8 cellular contexts compared by ENCODE assay signal in the genomic region with DNA sequence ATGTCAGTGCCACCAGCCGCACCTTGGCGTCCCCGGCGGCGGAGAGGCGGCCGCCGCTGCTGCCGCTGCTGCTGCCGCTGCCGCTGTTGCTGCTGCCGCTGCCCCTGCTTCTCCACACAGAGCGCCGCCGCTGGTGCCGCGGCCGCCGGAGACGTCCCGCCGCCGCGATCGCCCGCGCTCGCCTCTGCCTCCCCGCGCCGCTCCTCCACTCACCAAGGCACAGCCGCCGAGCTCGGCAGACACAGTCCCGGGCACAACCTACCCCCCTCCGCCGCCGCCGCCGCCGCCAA. TPM values are rescaled to one million over a fixed set of nuclear protein-coding genes. Genes with fewer than 3 reads are reported as not detected.
DNase-seq lines count a peak whose midpoint lies in the region; ATAC-seq and TF ChIP-seq lines count a peak whose summit lies in the region.

A gene (minus strand): TSS at position 260 of the 290 bp plus-strand sequence.

- H3K4me1 ChIP-seq in colonic mucosa, result peaks cover 4% of the 10 kb centered on the region
- H3K4me1 ChIP-seq in aorta (ENCODE audit: control insufficient read depth in 1 of 2, insufficient read depth in 2 of 2, low read length in 2 of 2), result no peaks in the 10 kb centered on the region

- H3K27me3 Mint-ChIP-seq in mesothelial cell of epicardium (ENCODE audit: low read depth), result peaks cover 15% of the 10 kb centered on the region

- 1% methylated on average over 29 to 41 of the region's 41 CpGs for WGBS in aorta, 2 donors

- DNase-seq in BJ (ENCODE audit: low read depth) (no peak), KBM-7 (peak; percentile 75), colonic mucosa (no peak), mesothelial cell of epicardium (ENCODE audit: low spot score in 2 of 2, unreplicated experiment in 2 of 2) (no peak), aorta (no peak), NCI-H2081 (lab: John Stamatoyannopoulos, UW) (no peak), Ammon's horn (ENCODE audit: low spot score) (no peak)

- no peaks in the 10 kb centered on the region for H3K9me3 Mint-ChIP-seq in mesothelial cell of epicardium

- intact Hi-C loops in colonic mucosa (cut with DNase I) (loop anchor here (10.0 kb wide), 1 partner anchor 162 kb away; no protein-coding TSS in a partner anchor), aorta (cut with DNase I) (loop anchor here (5.0 to 10.0 kb wide), 3 partner anchors 52 to 152 kb away; no protein-coding TSS in a partner anchor)

- peak within 1 kb of the TSS; percentile 69 for H3K4me3 ChIP-seq in BJ (ENCODE audit: low read depth, low read length)
- H3K4me3 ChIP-seq in colonic mucosa, result peak within 1 kb of the TSS; percentile 83
- H3K4me3 ChIP-seq in aorta (ENCODE audit: low read length in 2 of 2), result peak within 1 kb of the TSS; percentile 71 to 99

- peak within 1 kb of the TSS; percentile 85 to 96 for H3K9ac ChIP-seq in colonic mucosa (ENCODE audit: low read depth in 2 of 2, low read length in 2 of 2)

- in situ Hi-C loops in KBM-7 (cut with MboI; ENCODE audit: low pct_unique_long_range_greater_than_20kb, low sequenced_read_pairs), result no loop called here

- H3K9me3 ChIP-seq in colonic mucosa, result no peaks in the 10 kb centered on the region
- H3K9me3 ChIP-seq in aorta (ENCODE audit: control insufficient read depth, low read length), result no peaks in the 10 kb centered on the region

- H3K27me3 ChIP-seq in BJ (ENCODE audit: control insufficient read depth, insufficient read depth, low read length), result no peaks in the 10 kb centered on the region
- H3K27me3 ChIP-seq in colonic mucosa, result no peaks in the 10 kb centered on the region
- H3K27me3 ChIP-seq in aorta (ENCODE audit: control insufficient read depth in 1 of 2, insufficient read depth in 2 of 2, low read length in 1 of 2), result no peaks in the 10 kb centered on the region

- H3K4me3 Mint-ChIP-seq in mesothelial cell of epicardium, result peak within 1 kb of the TSS; percentile 95

- POLR2A ChIA-PET in BJ (lab: Charles Lee), result interaction anchor here (0.7 kb wide), 1 partner anchor 425 kb away, joined by 3 read pairs; no protein-coding TSS in a partner anchor

- no peaks in the 10 kb centered on the region for H3K36me3 Mint-ChIP-seq in mesothelial cell of epicardium

- no peaks in the 10 kb centered on the region for H3K36me3 ChIP-seq in BJ (ENCODE audit: control insufficient read depth, insufficient read depth, low read length)
- no peaks in the 10 kb centered on the region for H3K36me3 ChIP-seq in colonic mucosa
- no peaks in the 10 kb centered on the region for H3K36me3 ChIP-seq in aorta (ENCODE audit: control insufficient read depth in 1 of 2, insufficient read depth in 2 of 2, low read length in 1 of 2)

- CTCF ChIA-PET in BJ (lab: Yijun Ruan, JAX), result interaction anchor here (0.5 to 1.6 kb wide), 5 partner anchors 11 to 1195 kb away, joined by 4 to 7 read pairs (median 4); no protein-coding TSS in a partner anchor

- peaks cover 14% of the 10 kb centered on the region for H3K4me1 Mint-ChIP-seq in mesothelial cell of epicardium

- H3K27ac ChIP-seq in colonic mucosa (peak within 1 kb of the TSS; percentile 99), aorta (ENCODE audit: low read depth in 1 of 2, low read length in 2 of 2) (peak within 1 kb of the TSS; percentile 8 to 71)

- H3K27ac Mint-ChIP-seq in mesothelial cell of epicardium, result peak within 1 kb of the TSS; percentile 98

- TF ChIP-seq CTCF in BJ (IDR thresholded peaks at IDR 0.05; ENCODE audit: insufficient read depth, low read depth, low read length), result no peak
- TF ChIP-seq CTCF in colonic mucosa (IDR thresholded peaks at IDR 0.05), result no peak
- no peak for TF ChIP-seq CTCF in mesothelial cell of epicardium (IDR thresholded peaks at IDR 0.05; ENCODE audit: unreplicated experiment)

- ATAC-seq in GM19438 (IDR thresholded peaks at IDR 0.05; ENCODE audit: low read depth, unreplicated experiment) (peak; percentile 10), aorta (ENCODE audit: low FRiP score) (peak; percentile 0)

RNA-seq across cellular contexts. Expression of the gene that starts here (rescaled TPM):
- polyA plus RNA-seq in BJ (2011; rRNA removed) (10.6 and 20.0 TPM in 2 replicates), aorta (10 to 100 TPM in 1 of 2 donors, 1 to 10 TPM in 1; 6.8 to 12.1 TPM)
- 26.2 and 30.3 TPM in 2 replicates for polyA minus RNA-seq in BJ (2011; rRNA and poly(A)+ RNA removed)
- total RNA-seq in colonic mucosa (10 to 100 TPM; 34.5 to 43.9 TPM), mesothelial cell of epicardium (23.5 to 25.8 TPM (median 24.1 TPM) in 3 replicates), aorta (10 to 100 TPM; 37.3 to 56.4 TPM)
